Comparison of ENCODE assay signal across 15 cellular contexts in genomic region chr3:47418167-47419082, GRCh38. TPM values are rescaled to one million over a fixed set of nuclear protein-coding genes. Genes with fewer than 3 reads are reported as not detected.
A peak's percentile ranks its signal among the peaks of the same experiment; 100 is the strongest.
DNase-seq lines count a peak whose midpoint lies in the region; ATAC-seq and TF ChIP-seq lines count a peak whose summit lies in the region.
"Had no signal": no experiment of that assay in that cellular context is flagged by ENCODE, and none has a peak within 500 bp of the region (broad histone marks: within the 10 kb centered on the region; RNA-seq: fewer than 3 reads in every experiment).

No MANE protein-coding gene starts in this region.

- no peak overlapping the region for H2AFZ ChIP-seq in mesenchymal stem cell (ENCODE audit: low read depth, low read length)

- H2BK120ac ChIP-seq in mesenchymal stem cell (ENCODE audit: low read depth, low read length): no peak overlapping the region

- no peak overlapping the region for H2BK15ac ChIP-seq in mesenchymal stem cell (ENCODE audit: low read depth, poor library complexity, severe bottlenecking)

- no peak overlapping the region for H3K4me3 ChIP-seq in mesenchymal stem cell (ENCODE audit: insufficient read depth in 1 of 2, low read depth in 1 of 2, low read length in 2 of 2)
- H3K4me3 ChIP-seq: ascending aorta, tibial artery had no signal

- no peak overlapping the region for H3K4me2 ChIP-seq in mesenchymal stem cell (ENCODE audit: low read length, poor library complexity, severe bottlenecking)

- H3K4me3 Mint-ChIP-seq in CD4-positive, alpha-beta T cell: no peak overlapping the region
- H3K4me3 Mint-ChIP-seq in activated CD8-positive, alpha-beta T cell treated with anti-CD3 and anti-CD28 coated beads for 36 hours: no peak overlapping the region
- H3K4me3 Mint-ChIP-seq: natural killer cell had no signal

- peak overlapping the region; percentile 12 for H4K8ac ChIP-seq in mesenchymal stem cell (ENCODE audit: low read length)

- no peaks in the 10 kb centered on the region for H3K27me3 Mint-ChIP-seq in CD4-positive, alpha-beta T cell
- H3K27me3 Mint-ChIP-seq in activated CD8-positive, alpha-beta T cell treated with anti-CD3 and anti-CD28 coated beads for 36 hours: no peaks in the 10 kb centered on the region

- H3K4me1 ChIP-seq in mesenchymal stem cell (ENCODE audit: control insufficient read depth, insufficient read depth, low read depth, low read length): peaks cover 55% of the 10 kb centered on the region

- intact Hi-C loops in CD4-positive, alpha-beta T cell (cut with DNase I, micrococcal nuclease): no loop called here
- intact Hi-C loops in activated CD8-positive, alpha-beta T cell treated with anti-CD3 and anti-CD28 coated beads for 36 hours (cut with micrococcal nuclease): no loop called here

- no peak for DNase-seq in CD4-positive, alpha-beta T cell
- peak; percentile 26 for DNase-seq in activated CD8-positive, alpha-beta T cell treated with anti-CD3 and anti-CD28 coated beads for 36 hours
- DNase-seq in mesenchymal stem cell: no peak
- no peak for DNase-seq in activated gamma-delta T cell (lab: John Stamatoyannopoulos, UW)
- no peak for DNase-seq in G401 (ENCODE audit: low spot score)
- DNase-seq: head of caudate nucleus, natural killer cell, NCI-H1694, NCI-H748 treated with DMSO at 0.1 percent for 48 hours, SHP77 treated with DMSO at 0.1 percent for 48 hours, tibial artery had no signal

- H2AK5ac ChIP-seq in mesenchymal stem cell (ENCODE audit: low read length, severe bottlenecking): no peak overlapping the region

- no peaks in the 10 kb centered on the region for H3K9me3 Mint-ChIP-seq in CD4-positive, alpha-beta T cell
- H3K9me3 Mint-ChIP-seq in activated CD8-positive, alpha-beta T cell treated with anti-CD3 and anti-CD28 coated beads for 36 hours: no peaks in the 10 kb centered on the region
- H3K9me3 Mint-ChIP-seq: natural killer cell had no signal

- no peaks in the 10 kb centered on the region for H3K9me3 ChIP-seq in CD4-positive, alpha-beta T cell (ENCODE audit: control insufficient read depth, low read length)
- no peaks in the 10 kb centered on the region for H3K9me3 ChIP-seq in mesenchymal stem cell (ENCODE audit: control insufficient read depth, low read length)
- H3K9me3 ChIP-seq: ascending aorta, tibial artery had no signal

- H3K4me1 Mint-ChIP-seq in CD4-positive, alpha-beta T cell (ENCODE audit: low read depth): peaks cover 12% of the 10 kb centered on the region
- H3K4me1 Mint-ChIP-seq in activated CD8-positive, alpha-beta T cell treated with anti-CD3 and anti-CD28 coated beads for 36 hours (ENCODE audit: low read depth): peaks cover 19% of the 10 kb centered on the region

- no peak overlapping the region for H2BK5ac ChIP-seq in mesenchymal stem cell (ENCODE audit: low read depth, low read length, poor library complexity, severe bottlenecking)

- in situ Hi-C loops in G401 (cut with HindIII; ENCODE audit: low sequenced_read_pairs): no loop called here

- TF ChIP-seq CTCF in CD4-positive, alpha-beta T cell (IDR thresholded peaks at IDR 0.05): no peak
- peak; percentile 42 for TF ChIP-seq CTCF in GM12873 (IDR thresholded peaks at IDR 0.05; ENCODE audit: insufficient read depth, low read depth, low read length, missing control alignments)
- no peak for TF ChIP-seq CTCF in activated CD8-positive, alpha-beta T cell treated with anti-CD3 and anti-CD28 coated beads for 36 hours (IDR thresholded peaks at IDR 0.05)

- H3K36me3 ChIP-seq in mesenchymal stem cell (ENCODE audit: control insufficient read depth in 1 of 2, insufficient read depth in 2 of 2, low read depth in 1 of 2, low read length in 2 of 2): peaks cover 59 to 86% of the 10 kb centered on the region in 2 experiments

- H4K91ac ChIP-seq in mesenchymal stem cell (ENCODE audit: low read length): no peak overlapping the region

- H3K27ac Mint-ChIP-seq in CD4-positive, alpha-beta T cell: peak overlapping the region; percentile 69
- H3K27ac Mint-ChIP-seq in activated CD8-positive, alpha-beta T cell treated with anti-CD3 and anti-CD28 coated beads for 36 hours: no peak overlapping the region
- H3K27ac Mint-ChIP-seq: natural killer cell had no signal

- POLR2A ChIA-PET in CD4-positive, alpha-beta T cell (lab: Charles Lee): no interaction called here
- POLR2A ChIA-PET in activated CD8-positive, alpha-beta T cell treated with anti-CD3 and anti-CD28 coated beads for 36 hours (lab: Charles Lee): no interaction called here

- no peak overlapping the region for H3K14ac ChIP-seq in mesenchymal stem cell (ENCODE audit: low read length in 2 of 2)

- H3K23ac ChIP-seq in mesenchymal stem cell (ENCODE audit: low read length in 2 of 2): no peak overlapping the region

- no peak for ATAC-seq in CD4-positive, alpha-beta T cell (ENCODE audit: poor library complexity)
- no peak for ATAC-seq in activated CD8-positive, alpha-beta T cell treated with anti-CD3 and anti-CD28 coated beads for 36 hours
- no peak for ATAC-seq in HG03139 (IDR thresholded peaks at IDR 0.05; ENCODE audit: unreplicated experiment)
- ATAC-seq: left lobe of liver, natural killer cell had no signal

- CTCF ChIA-PET in CD4-positive, alpha-beta T cell (lab: Charles Lee): no interaction called here
- CTCF ChIA-PET in activated CD8-positive, alpha-beta T cell treated with anti-CD3 and anti-CD28 coated beads for 36 hours (lab: Charles Lee): interaction anchor here (1.4 kb wide), 2 partner anchors 10 to 58 kb away, joined by 4 to 5 read pairs; no protein-coding TSS in a partner anchor

- no peak overlapping the region for H3K4ac ChIP-seq in mesenchymal stem cell (ENCODE audit: low read depth in 1 of 2, low read length in 2 of 2)

- H3K79me1 ChIP-seq in mesenchymal stem cell (replicated peaks; ENCODE audit: low read length, poor library complexity, severe bottlenecking): peaks cover 21% of the 10 kb centered on the region

- WGBS in mesenchymal stem cell: 93% methylated on average over 51 of the region's 53 CpGs

- peaks cover 52% of the 10 kb centered on the region for H3K36me3 Mint-ChIP-seq in CD4-positive, alpha-beta T cell (ENCODE audit: low read depth)
- H3K36me3 Mint-ChIP-seq in activated CD8-positive, alpha-beta T cell treated with anti-CD3 and anti-CD28 coated beads for 36 hours (ENCODE audit: low read depth): peaks cover 26% of the 10 kb centered on the region
- H3K36me3 Mint-ChIP-seq: natural killer cell had no signal

- no peak overlapping the region for H3K27ac ChIP-seq in CD4-positive, alpha-beta T cell (ENCODE audit: low read depth, low read length)
- H3K27ac ChIP-seq in mesenchymal stem cell (ENCODE audit: low read length, poor library complexity, severe bottlenecking): no peak overlapping the region
- H3K27ac ChIP-seq: ascending aorta, tibial artery had no signal

- H2BK12ac ChIP-seq in mesenchymal stem cell (ENCODE audit: low read length in 2 of 2): no peak overlapping the region

- H3K27me3 ChIP-seq in CD4-positive, alpha-beta T cell (ENCODE audit: control insufficient read depth, insufficient read depth, low read length): no peaks in the 10 kb centered on the region
- no peaks in the 10 kb centered on the region for H3K27me3 ChIP-seq in mesenchymal stem cell (ENCODE audit: control insufficient read depth in 1 of 2, insufficient read depth in 1 of 2, low read length in 2 of 2)
- H3K27me3 ChIP-seq: ascending aorta, tibial artery had no signal

- no peak overlapping the region for H3K18ac ChIP-seq in mesenchymal stem cell (ENCODE audit: low read depth in 1 of 2, low read length in 2 of 2)

- H3K9ac ChIP-seq in mesenchymal stem cell (ENCODE audit: low read length): no peak overlapping the region

RNA-seq across cellular contexts. Expression of gene PTPN23, which starts 37.6 kb away (rescaled TPM):
- 10 to 100 TPM; 27.3 to 35.7 TPM for total RNA-seq in CD4-positive, alpha-beta T cell
- total RNA-seq in activated CD8-positive, alpha-beta T cell treated with anti-CD3 and anti-CD28 coated beads for 36 hours: 10 to 100 TPM; 20.7 to 22.6 TPM
- polyA plus RNA-seq in mesenchymal stem cell (2013, experiment 1 of 2): 27.7 TPM
- polyA plus RNA-seq in mesenchymal stem cell (2013, experiment 2 of 2): 26.0 TPM
- total RNA-seq in G401 (2014; rRNA removed; shearing (Covaris generic)): 6.6 and 9.0 TPM in 2 replicates

RNA-seq across cellular contexts. Expression of gene SCAP, which starts 57.3 kb away (rescaled TPM):
- total RNA-seq in CD4-positive, alpha-beta T cell: 10 to 100 TPM; 58.3 to 60.3 TPM
- 10 to 100 TPM; 45.1 to 52.2 TPM for total RNA-seq in activated CD8-positive, alpha-beta T cell treated with anti-CD3 and anti-CD28 coated beads for 36 hours
- polyA plus RNA-seq in mesenchymal stem cell (2013, experiment 1 of 2): 37.9 TPM
- polyA plus RNA-seq in mesenchymal stem cell (2013, experiment 2 of 2): 37.2 TPM
- 62.5 and 81.4 TPM in 2 replicates for total RNA-seq in G401 (2014; rRNA removed; shearing (Covaris generic))
